1 cellular context compared by ENCODE assay signal in genomic region chr11:46694095-46694494, GRCh38.
A peak's percentile ranks its signal among the peaks of the same experiment; 100 is the strongest.
TF ChIP-seq lines count a peak whose summit lies in the region.

No MANE protein-coding gene starts in this region.

TF ChIP-seq in K562, 482 proteins besides CTCF, POLR2A, EP300 and RAD21 (continued from another document):
- TF ChIP-seq SMAD3 (CRISPR knock-in tag; conservative IDR thresholded peaks at IDR 0.05) (no peak), ZHX1 (conservative IDR thresholded peaks at IDR 0.05; ENCODE audit: low read length) (no peak), ADNP (tag; IDR thresholded peaks at IDR 0.05) (no peak), ZNF3 (CRISPR knock-in tag; IDR thresholded peaks at IDR 0.05) (no peak), FOXO4 (CRISPR knock-in tag; IDR thresholded peaks at IDR 0.05) (no peak), MAFG (tag; conservative IDR thresholded peaks at IDR 0.05) (no peak), EZH2 (IDR thresholded peaks at IDR 0.05; ENCODE audit: borderline replicate concordance, low read depth, low read length) (no peak), EGR1 (conservative IDR thresholded peaks at IDR 0.05) (0 out of 2 replicates have a peak, but pooled peaks have one; percentile 4), PHF8 (IDR thresholded peaks at IDR 0.05; ENCODE audit: borderline replicate concordance, low read length) (no peak), ZBTB49 (CRISPR knock-in tag; IDR thresholded peaks at IDR 0.05; ENCODE audit: borderline replicate concordance) (no peak), NCOR1 (IDR thresholded peaks at IDR 0.05) (no peak), CHD1 (IDR thresholded peaks at IDR 0.05; ENCODE audit: low read length) (no peak), ZKSCAN3 (CRISPR knock-in tag; IDR thresholded peaks at IDR 0.05) (no peak), ZNF318 (IDR thresholded peaks at IDR 0.05; ENCODE audit: borderline replicate concordance in 1 of 2, low read depth in 1 of 2) (no peak), ZNF655 (CRISPR knock-in tag; IDR thresholded peaks at IDR 0.05) (no peak), IRF9 (tag; IDR thresholded peaks at IDR 0.05) (no peak), ZNF282 (CRISPR knock-in tag; IDR thresholded peaks at IDR 0.05) (no peak), RBFOX2 (IDR thresholded peaks at IDR 0.05; ENCODE audit: low read depth, low read length) (peak; percentile 37; the same call in 1 of the 2 replicates)
